ENCODE assay signal across 8 cellular contexts in genomic region chr12:27969011-27969900, GRCh38. TPM values are rescaled to one million over a fixed set of nuclear protein-coding genes. Genes with fewer than 3 reads are reported as not detected.
DNase-seq lines count a peak whose midpoint lies in the region; ATAC-seq and TF ChIP-seq lines count a peak whose summit lies in the region.

No MANE protein-coding gene starts in this region.

- H3K9ac ChIP-seq in NT2/D1 (ENCODE audit: insufficient read length, low read depth): peak overlapping the region; percentile 51

- ATAC-seq in right lobe of liver (peak; percentile 10 to 43 (median 24)), thoracic aorta (ENCODE audit: insufficient number of reproducible peaks, low FRiP score, low read depth) (no peak), GM19351 (IDR thresholded peaks at IDR 0.05; ENCODE audit: unreplicated experiment) (no peak)

- H3K36me3 ChIP-seq in NT2/D1 (ENCODE audit: insufficient read depth, insufficient read length, low read length): no peaks in the 10 kb centered on the region
- H3K36me3 ChIP-seq in right lobe of liver: no peaks in the 10 kb centered on the region
- no peaks in the 10 kb centered on the region for H3K36me3 ChIP-seq in thoracic aorta

- H3K4me1 ChIP-seq in NT2/D1 (ENCODE audit: insufficient read depth, insufficient read length) (no peaks in the 10 kb centered on the region), right lobe of liver (peaks cover 0 to 28% (median 8%) of the 10 kb centered on the region in 4 donors), thoracic aorta (ENCODE audit: control insufficient read depth in 1 of 2, low read depth in 2 of 2) (peaks cover 7 to 37% of the 10 kb centered on the region in 2 donors)

- intact Hi-C loops in right lobe of liver (cut with DNase I): no loop called here

- WGBS in right lobe of liver (ENCODE audit: insufficient coverage, low coverage, low lambda C conversion rate, missing lambda C conversion rate): 5% methylated on average over 31 of the region's 40 CpGs

- peaks cover 74% of the 10 kb centered on the region for H3K27me3 ChIP-seq in NT2/D1 (ENCODE audit: insufficient read depth, insufficient read length)
- peaks cover 0 to 50% of the 10 kb centered on the region in 2 donors for H3K27me3 ChIP-seq in right lobe of liver
- H3K27me3 ChIP-seq in thoracic aorta (replicated peaks; ENCODE audit: insufficient read depth): no peaks in the 10 kb centered on the region

- H3K27ac ChIP-seq in coronary artery (peak overlapping the region; percentile 43 to 64), right lobe of liver (no peak overlapping the region), thoracic aorta (peak overlapping the region; percentile 52 to 69), substantia nigra (ENCODE audit: low read depth, low read length, poor library complexity, severe bottlenecking) (no peak overlapping the region)

- TF ChIP-seq POLR2A in right lobe of liver (IDR thresholded peaks at IDR 0.05): no peak

- TF ChIP-seq CTCF in coronary artery (IDR thresholded peaks at IDR 0.05) (no peak), right lobe of liver (IDR thresholded peaks at IDR 0.05) (no peak), thoracic aorta (IDR thresholded peaks at IDR 0.05) (no peak)

- H3K9me3 ChIP-seq in NT2/D1 (ENCODE audit: insufficient read depth, low read length) (no peaks in the 10 kb centered on the region), right lobe of liver (no peaks in the 10 kb centered on the region), thoracic aorta (no peaks in the 10 kb centered on the region)

- H3K4me3 ChIP-seq in NT2/D1 (ENCODE audit: insufficient read length, low read depth) (peak overlapping the region; percentile 50), coronary artery (peak overlapping the region; percentile 84), right lobe of liver (peak overlapping the region; percentile 3 to 44 (median 22)), thoracic aorta (peak overlapping the region; percentile 83)

- DNase-seq in DMS 273 (lab: John Stamatoyannopoulos, UW; ENCODE audit: unreplicated experiment): peak; percentile 68
- no peak for DNase-seq in DMS 273 treated with DMSO at 0.1 percent for 48 hours (lab: John Stamatoyannopoulos, UW)
- DNase-seq in NT2/D1 (ENCODE audit: low read depth, low spot score): no peak
- no peak for DNase-seq in coronary artery (ENCODE audit: low spot score)
- no peak for DNase-seq in right lobe of liver
- no peak for DNase-seq in thoracic aorta (ENCODE audit: low spot score)
- no peak for DNase-seq in substantia nigra (lab: John Stamatoyannopoulos, UW)

RNA-seq across cellular contexts. Expression of gene PTHLH, which starts 3.3 kb away (rescaled TPM):
- total RNA-seq in right lobe of liver: not detected
- total RNA-seq in thoracic aorta: 1 to 10 TPM; 5.6 to 8.1 TPM

Comparison
In these comparisons a context has a peak if more than half of its experiments do, and no peak if none do; other contexts are left out.
1. H3K4me3 ChIP-seq: peak in every context shown above with its lines; median percentile 84 in coronary artery; 83 in thoracic aorta; 50 in NT2/D1; 22 in right lobe of liver.
2. H3K27ac ChIP-seq: peak in coronary artery (2 of 2) and thoracic aorta (2 of 2); none in right lobe of liver (0 of 3) and substantia nigra (single experiment).
3. ATAC-seq: peak in right lobe of liver (4 of 4); none in thoracic aorta (single experiment) and GM19351 (single experiment).
4. RNA of gene PTHLH, which starts 3.3 kb away (total RNA-seq): 5.6 to 8.1 TPM in thoracic aorta; not detected in right lobe of liver; every median in the first group is over 4 times any median in the second.